1 cellular context compared by ENCODE assay signal in the genomic region with DNA sequence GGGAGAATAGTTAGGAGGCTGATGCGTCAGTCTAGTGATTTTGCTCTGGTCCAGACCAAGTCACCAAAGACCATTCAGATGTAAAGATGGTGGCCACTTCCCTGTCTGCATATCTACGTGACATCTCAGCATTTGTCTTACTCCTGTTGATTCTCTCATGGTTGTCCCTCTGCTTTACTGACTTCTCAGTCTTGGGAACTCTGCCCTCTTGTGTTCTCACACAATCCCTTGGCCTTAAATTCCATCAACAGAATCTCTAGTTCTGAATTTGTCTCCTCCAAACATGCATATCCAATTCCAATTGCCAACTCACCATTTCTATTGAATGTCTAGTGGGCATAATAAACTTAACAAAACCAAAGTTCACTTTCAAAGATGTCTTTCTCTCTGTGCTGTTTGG.
TF ChIP-seq lines count a peak whose summit lies in the region.

No MANE protein-coding gene starts in this region.

TF ChIP-seq in GM23338, 12 proteins besides CTCF, POLR2A, EP300 and RAD21 (continued from another document):
- TF ChIP-seq, protein P1, sequence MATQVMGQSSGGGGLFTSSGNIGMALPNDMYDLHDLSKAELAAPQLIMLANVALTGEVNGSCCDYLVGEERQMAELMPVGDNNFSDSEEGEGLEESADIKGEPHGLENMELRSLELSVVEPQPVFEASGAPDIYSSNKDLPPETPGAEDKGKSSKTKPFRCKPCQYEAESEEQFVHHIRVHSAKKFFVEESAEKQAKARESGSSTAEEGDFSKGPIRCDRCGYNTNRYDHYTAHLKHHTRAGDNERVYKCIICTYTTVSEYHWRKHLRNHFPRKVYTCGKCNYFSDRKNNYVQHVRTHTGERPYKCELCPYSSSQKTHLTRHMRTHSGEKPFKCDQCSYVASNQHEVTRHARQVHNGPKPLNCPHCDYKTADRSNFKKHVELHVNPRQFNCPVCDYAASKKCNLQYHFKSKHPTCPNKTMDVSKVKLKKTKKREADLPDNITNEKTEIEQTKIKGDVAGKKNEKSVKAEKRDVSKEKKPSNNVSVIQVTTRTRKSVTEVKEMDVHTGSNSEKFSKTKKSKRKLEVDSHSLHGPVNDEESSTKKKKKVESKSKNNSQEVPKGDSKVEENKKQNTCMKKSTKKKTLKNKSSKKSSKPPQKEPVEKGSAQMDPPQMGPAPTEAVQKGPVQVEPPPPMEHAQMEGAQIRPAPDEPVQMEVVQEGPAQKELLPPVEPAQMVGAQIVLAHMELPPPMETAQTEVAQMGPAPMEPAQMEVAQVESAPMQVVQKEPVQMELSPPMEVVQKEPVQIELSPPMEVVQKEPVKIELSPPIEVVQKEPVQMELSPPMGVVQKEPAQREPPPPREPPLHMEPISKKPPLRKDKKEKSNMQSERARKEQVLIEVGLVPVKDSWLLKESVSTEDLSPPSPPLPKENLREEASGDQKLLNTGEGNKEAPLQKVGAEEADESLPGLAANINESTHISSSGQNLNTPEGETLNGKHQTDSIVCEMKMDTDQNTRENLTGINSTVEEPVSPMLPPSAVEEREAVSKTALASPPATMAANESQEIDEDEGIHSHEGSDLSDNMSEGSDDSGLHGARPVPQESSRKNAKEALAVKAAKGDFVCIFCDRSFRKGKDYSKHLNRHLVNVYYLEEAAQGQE (IDR thresholded peaks at IDR 0.05; ENCODE audit: unreplicated experiment): no peak
- TF ChIP-seq ZNF114 (CRISPR knock-in tag; IDR thresholded peaks at IDR 0.05) (no peak), STAT1 (IDR thresholded peaks at IDR 0.05; ENCODE audit: unreplicated experiment) (no peak), POLR2AphosphoS5 (IDR thresholded peaks at IDR 0.05; ENCODE audit: low read depth) (no peak)
